8 cellular contexts compared by ENCODE assay signal in the genomic region with DNA sequence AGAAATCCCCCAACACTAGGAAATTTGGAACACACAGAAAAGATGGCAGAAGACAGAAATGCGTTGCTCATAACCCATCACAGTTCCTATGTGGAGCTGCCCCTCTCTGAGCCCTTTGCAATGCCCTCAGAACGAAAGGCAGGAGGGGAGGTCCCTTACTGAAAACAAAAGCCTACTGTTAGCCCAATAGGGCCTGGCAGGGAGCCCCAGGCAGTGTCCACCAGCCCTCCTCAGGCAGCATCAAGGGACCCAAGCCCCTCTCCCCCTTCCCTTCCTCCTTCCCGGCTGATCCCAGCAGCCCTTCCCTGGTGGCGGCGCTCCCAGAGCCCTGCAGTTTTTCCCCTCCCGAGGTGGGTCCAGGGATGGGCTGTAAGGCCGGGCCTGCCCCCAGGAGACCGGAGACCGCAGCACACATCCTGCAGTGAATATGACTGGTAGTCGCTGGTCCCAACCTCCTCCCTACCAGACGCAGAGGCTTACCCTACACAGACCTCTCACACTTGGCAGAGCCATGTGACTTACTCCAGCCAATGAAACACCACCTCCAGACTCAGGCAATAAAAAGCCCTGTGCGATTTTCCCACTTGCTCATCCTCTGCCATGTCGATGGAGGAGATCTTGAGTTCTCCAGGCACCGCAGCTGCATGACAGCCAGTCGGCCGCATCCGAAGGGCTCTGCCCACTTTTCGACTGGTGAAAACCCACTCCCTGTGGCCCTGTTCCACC. TPM values are rescaled to one million over a fixed set of nuclear protein-coding genes. Genes with fewer than 3 reads are reported as not detected.
DNase-seq lines count a peak whose midpoint lies in the region; ATAC-seq, FAIRE-seq and TF ChIP-seq lines count a peak whose summit lies in the region.

No MANE protein-coding gene starts in this region.

- POLR2A ChIA-PET in CD8-positive, alpha-beta memory T cell (lab: Charles Lee), result interaction anchor here (0.9 to 3.2 kb wide), 5 partner anchors 13 to 173 kb away, joined by 3 to 78 read pairs (median 5); a partner anchor contains a TSS

- no peaks in the 10 kb centered on the region for H3K36me3 ChIP-seq in CD8-positive, alpha-beta memory T cell (ENCODE audit: insufficient read depth, low read length)
- no peaks in the 10 kb centered on the region for H3K36me3 ChIP-seq in mucosa of descending colon (ENCODE audit: low read depth)
- no peaks in the 10 kb centered on the region for H3K36me3 ChIP-seq in brain microvascular endothelial cell (replicated peaks)

- DNase-seq in CD8-positive, alpha-beta memory T cell, result peak; percentile 51 to 85 (median 68)
- DNase-seq in activated T-cell treated with anti-CD3 and anti-CD28 coated beads, Interleukin-2, amount 50 U/mL, for 72 hours, result peak; percentile 86 to 88
- DNase-seq in mucosa of descending colon (peak in 1 of 3 donors; percentile 76), NCI-H1694 (lab: John Stamatoyannopoulos, UW) (no peak), brain microvascular endothelial cell (no peak), HTR-8/SVneo (ENCODE audit: insufficient read length, low spot score) (no peak)

- peak overlapping the region; percentile 80 for H3K27ac ChIP-seq in CD8-positive, alpha-beta memory T cell (ENCODE audit: low read depth, low read length)
- no peak overlapping the region for H3K27ac ChIP-seq in brain microvascular endothelial cell

- TF ChIP-seq CTCF in mucosa of descending colon (IDR thresholded peaks at IDR 0.05) (no peak), brain microvascular endothelial cell (IDR thresholded peaks at IDR 0.05; ENCODE audit: low read depth, low read length, missing control alignments) (no peak)

- FAIRE-seq in HTR-8/SVneo (lab: Jason Lieb, UNC), result no peak

- intact Hi-C loops in mucosa of descending colon (cut with DNase I, micrococcal nuclease), result no loop called here

- no peaks in the 10 kb centered on the region for H3K27me3 ChIP-seq in CD8-positive, alpha-beta memory T cell (ENCODE audit: insufficient read depth, low read length, poor library complexity, severe bottlenecking)
- no peaks in the 10 kb centered on the region for H3K27me3 ChIP-seq in brain microvascular endothelial cell (replicated peaks)

- H3K36me3 Mint-ChIP-seq in CD8-positive, alpha-beta memory T cell, result no peaks in the 10 kb centered on the region
- peaks cover 4 to 7% of the 10 kb centered on the region in 2 donors for H3K36me3 Mint-ChIP-seq in activated T-cell treated with anti-CD3 and anti-CD28 coated beads, Interleukin-2, amount 50 U/mL, for 72 hours (ENCODE audit: insufficient read depth in 2 of 2)

- no peaks in the 10 kb centered on the region for H3K9me3 Mint-ChIP-seq in CD8-positive, alpha-beta memory T cell
- H3K9me3 Mint-ChIP-seq in activated T-cell treated with anti-CD3 and anti-CD28 coated beads, Interleukin-2, amount 50 U/mL, for 72 hours, result peaks cover 3 to 5% of the 10 kb centered on the region in 2 donors

- in situ Hi-C loops in brain microvascular endothelial cell (cut with HindIII; ENCODE audit: low pct_ligation_motif_present, low sequenced_read_pairs), result no loop called here

- CTCF ChIA-PET in CD8-positive, alpha-beta memory T cell (lab: Charles Lee), result interaction anchor here (1.2 to 3.5 kb wide), 6 partner anchors 10 to 46 kb away, joined by 3 to 33 read pairs (median 13); a partner anchor contains a TSS

- H3K27ac Mint-ChIP-seq in CD8-positive, alpha-beta memory T cell, result peak overlapping the region; percentile 88 to 100 (median 92)
- peak overlapping the region; percentile 93 for H3K27ac Mint-ChIP-seq in activated T-cell treated with anti-CD3 and anti-CD28 coated beads, Interleukin-2, amount 50 U/mL, for 72 hours

- H3K4me3 Mint-ChIP-seq in CD8-positive, alpha-beta memory T cell, result peak overlapping the region; percentile 79 to 94 (median 84)
- peak overlapping the region; percentile 82 to 86 for H3K4me3 Mint-ChIP-seq in activated T-cell treated with anti-CD3 and anti-CD28 coated beads, Interleukin-2, amount 50 U/mL, for 72 hours

- H3K27me3 Mint-ChIP-seq in CD8-positive, alpha-beta memory T cell, result no peaks in the 10 kb centered on the region
- H3K27me3 Mint-ChIP-seq in activated T-cell treated with anti-CD3 and anti-CD28 coated beads, Interleukin-2, amount 50 U/mL, for 72 hours (ENCODE audit: low read depth), result no peaks in the 10 kb centered on the region

- peaks cover 58 to 80% (median 67%) of the 10 kb centered on the region in 3 donors for H3K4me1 Mint-ChIP-seq in CD8-positive, alpha-beta memory T cell
- H3K4me1 Mint-ChIP-seq in activated T-cell treated with anti-CD3 and anti-CD28 coated beads, Interleukin-2, amount 50 U/mL, for 72 hours (ENCODE audit: low read depth), result peaks cover 94% of the 10 kb centered on the region

- ATAC-seq in GM19467 (IDR thresholded peaks at IDR 0.05; ENCODE audit: unreplicated experiment) (peak; percentile 64), HG03469 (IDR thresholded peaks at IDR 0.05; ENCODE audit: unreplicated experiment) (peak; percentile 73), mucosa of descending colon (peak; percentile 70)
- ATAC-seq in activated T-cell treated with anti-CD3 and anti-CD28 coated beads, Interleukin-2, amount 50 U/mL, for 72 hours (replicated peaks in 1 of 2), result peak; percentile 82 to 85

- peaks cover 54% of the 10 kb centered on the region for H3K4me1 ChIP-seq in CD8-positive, alpha-beta memory T cell (ENCODE audit: insufficient read depth, low read length)
- no peaks in the 10 kb centered on the region for H3K4me1 ChIP-seq in mucosa of descending colon (ENCODE audit: low read depth)

- H3K9me3 ChIP-seq in CD8-positive, alpha-beta memory T cell (ENCODE audit: low read length), result no peaks in the 10 kb centered on the region
- no peaks in the 10 kb centered on the region for H3K9me3 ChIP-seq in mucosa of descending colon

- peak overlapping the region; percentile 54 for H3K4me3 ChIP-seq in CD8-positive, alpha-beta memory T cell (ENCODE audit: low read length)
- H3K4me3 ChIP-seq in mucosa of descending colon, result no peak overlapping the region
- H3K4me3 ChIP-seq in brain microvascular endothelial cell (ENCODE audit: low read depth, low read length), result no peak overlapping the region

RNA-seq across cellular contexts. Expression of a gene that starts 19.4 kb away (rescaled TPM):
- 100 to 1,000 TPM; 214 to 237 TPM for total RNA-seq in CD8-positive, alpha-beta memory T cell
- 518 TPM for polyA plus RNA-seq in CD8-positive, alpha-beta memory T cell
- 100 to 1,000 TPM; 340 to 388 TPM for total RNA-seq in activated T-cell treated with anti-CD3 and anti-CD28 coated beads, Interleukin-2, amount 50 U/mL, for 72 hours
- 1 to 10 TPM; 1.5 to 2.3 (median 1.6) TPM for total RNA-seq in mucosa of descending colon

RNA-seq across cellular contexts. Expression of a gene that starts 26.3 kb away (rescaled TPM):
- total RNA-seq in CD8-positive, alpha-beta memory T cell, result 10 to 100 TPM; 16.2 to 18.0 TPM
- 0.49 TPM for polyA plus RNA-seq in CD8-positive, alpha-beta memory T cell
- total RNA-seq in activated T-cell treated with anti-CD3 and anti-CD28 coated beads, Interleukin-2, amount 50 U/mL, for 72 hours, result 1 to 10 TPM; 8.1 to 9.1 TPM
- not detected for total RNA-seq in mucosa of descending colon

RNA-seq across cellular contexts. Expression of a gene that starts 44.0 kb away (rescaled TPM):
- total RNA-seq in CD8-positive, alpha-beta memory T cell, result 100 to 1,000 TPM; 255 to 256 TPM
- 147 TPM for polyA plus RNA-seq in CD8-positive, alpha-beta memory T cell
- 100 to 1,000 TPM; 202 to 225 TPM for total RNA-seq in activated T-cell treated with anti-CD3 and anti-CD28 coated beads, Interleukin-2, amount 50 U/mL, for 72 hours
- 100 to 1,000 TPM; 118 to 123 (median 122) TPM for total RNA-seq in mucosa of descending colon

RNA-seq across cellular contexts. Expression of a gene that starts 48.3 kb away (rescaled TPM):
- total RNA-seq in CD8-positive, alpha-beta memory T cell, result under 1 TPM; 0.07 to 0.24 TPM
- polyA plus RNA-seq in CD8-positive, alpha-beta memory T cell, result not detected
- 1 to 10 TPM; 1.7 to 2.1 TPM for total RNA-seq in activated T-cell treated with anti-CD3 and anti-CD28 coated beads, Interleukin-2, amount 50 U/mL, for 72 hours
- total RNA-seq in mucosa of descending colon, result under 1 TPM; 0.17 to 0.73 (median 0.36) TPM

Comparison
In these comparisons a context has a peak if more than half of its experiments do, and no peak if none do; other contexts are left out.
1. DNase-seq: peak in CD8-positive, alpha-beta memory T cell (5 of 5) and activated T-cell treated with anti-CD3 and anti-CD28 coated beads, Interleukin-2, amount 50 U/mL, for 72 hours (2 of 2); none in NCI-H1694 (single experiment), brain microvascular endothelial cell (single experiment) and HTR-8/SVneo (single experiment).
2. RNA of a gene that starts 19.4 kb away (total RNA-seq): 340 to 388 TPM in activated T-cell treated with anti-CD3 and anti-CD28 coated beads, Interleukin-2, amount 50 U/mL, for 72 hours and 214 to 237 TPM in CD8-positive, alpha-beta memory T cell; 1.5 to 2.3 TPM in mucosa of descending colon; every median in the first group is over 10 times any median in the second.
3. RNA of a gene that starts 26.3 kb away (total RNA-seq): 16.2 to 18.0 TPM in CD8-positive, alpha-beta memory T cell and 8.1 to 9.1 TPM in activated T-cell treated with anti-CD3 and anti-CD28 coated beads, Interleukin-2, amount 50 U/mL, for 72 hours; not detected in mucosa of descending colon; every median in the first group is over 4 times any median in the second.
4. Peak in every context shown above with its lines, with median percentiles within 50 percentile points of each other: ATAC-seq.